In the genomic region with DNA sequence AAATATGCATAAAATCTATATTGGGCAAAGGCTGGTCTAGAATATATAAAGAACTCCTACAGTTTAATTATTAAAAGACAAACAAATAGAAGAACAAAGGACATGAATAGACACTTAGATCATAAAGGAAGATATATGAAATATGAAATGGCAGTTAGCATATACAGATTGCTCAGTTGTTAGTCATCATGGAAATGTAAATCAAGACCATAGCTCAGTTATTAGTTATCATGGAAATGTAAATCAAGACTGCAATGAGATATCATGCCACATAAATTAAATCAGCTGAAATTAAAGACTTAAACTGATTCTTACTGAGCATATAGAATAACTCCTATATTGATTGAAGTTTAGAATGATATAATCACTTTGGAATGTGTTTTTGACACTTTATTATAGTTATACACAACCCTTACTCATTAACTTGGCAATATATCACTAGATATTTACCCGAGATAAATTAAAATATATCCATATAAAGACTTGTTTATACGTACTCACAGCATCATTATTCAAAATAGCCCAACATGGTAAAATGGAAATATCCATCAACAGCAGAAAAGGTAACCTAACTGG, we compare ENCODE assay signal across 2 cellular contexts.
A peak's percentile ranks its signal among the peaks of the same experiment; 100 is the strongest.
TF ChIP-seq lines count a peak whose summit lies in the region.

No MANE protein-coding gene starts in this region.

TF ChIP-seq in A549, 52 proteins besides CTCF, POLR2A, EP300 and RAD21 (continued from another document):
- TF ChIP-seq, protein P1, sequence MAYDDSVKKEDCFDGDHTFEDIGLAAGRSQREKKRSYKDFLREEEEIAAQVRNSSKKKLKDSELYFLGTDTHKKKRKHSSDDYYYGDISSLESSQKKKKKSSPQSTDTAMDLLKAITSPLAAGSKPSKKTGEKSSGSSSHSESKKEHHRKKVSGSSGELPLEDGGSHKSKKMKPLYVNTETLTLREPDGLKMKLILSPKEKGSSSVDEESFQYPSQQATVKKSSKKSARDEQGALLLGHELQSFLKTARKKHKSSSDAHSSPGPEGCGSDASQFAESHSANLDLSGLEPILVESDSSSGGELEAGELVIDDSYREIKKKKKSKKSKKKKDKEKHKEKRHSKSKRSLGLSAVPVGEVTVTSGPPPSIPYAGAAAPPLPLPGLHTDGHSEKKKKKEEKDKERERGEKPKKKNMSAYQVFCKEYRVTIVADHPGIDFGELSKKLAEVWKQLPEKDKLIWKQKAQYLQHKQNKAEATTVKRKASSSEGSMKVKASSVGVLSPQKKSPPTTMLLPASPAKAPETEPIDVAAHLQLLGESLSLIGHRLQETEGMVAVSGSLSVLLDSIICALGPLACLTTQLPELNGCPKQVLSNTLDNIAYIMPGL (CRISPR knock-in tag; IDR thresholded peaks at IDR 0.05; ENCODE audit: borderline replicate concordance) = no peak

TF ChIP-seq in SK-N-SH treated with all-trans-retinoic acid at 6 μM for 48 hours, 23 proteins besides CTCF, POLR2A, EP300 and RAD21 (continued from another document):
- TF ChIP-seq, protein P2, sequence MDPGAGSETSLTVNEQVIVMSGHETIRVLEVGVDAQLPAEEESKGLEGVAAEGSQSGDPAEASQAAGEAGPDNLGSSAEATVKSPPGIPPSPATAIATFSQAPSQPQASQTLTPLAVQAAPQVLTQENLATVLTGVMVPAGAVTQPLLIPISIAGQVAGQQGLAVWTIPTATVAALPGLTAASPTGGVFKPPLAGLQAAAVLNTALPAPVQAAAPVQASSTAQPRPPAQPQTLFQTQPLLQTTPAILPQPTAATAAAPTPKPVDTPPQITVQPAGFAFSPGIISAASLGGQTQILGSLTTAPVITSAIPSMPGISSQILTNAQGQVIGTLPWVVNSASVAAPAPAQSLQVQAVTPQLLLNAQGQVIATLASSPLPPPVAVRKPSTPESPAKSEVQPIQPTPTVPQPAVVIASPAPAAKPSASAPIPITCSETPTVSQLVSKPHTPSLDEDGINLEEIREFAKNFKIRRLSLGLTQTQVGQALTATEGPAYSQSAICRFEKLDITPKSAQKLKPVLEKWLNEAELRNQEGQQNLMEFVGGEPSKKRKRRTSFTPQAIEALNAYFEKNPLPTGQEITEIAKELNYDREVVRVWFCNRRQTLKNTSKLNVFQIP (CRISPR knock-in tag; IDR thresholded peaks at IDR 0.05; ENCODE audit: borderline replicate concordance, low read depth) = no peak
- TF ChIP-seq ZFP3 (CRISPR knock-in tag; IDR thresholded peaks at IDR 0.05) = no peak
- TF ChIP-seq ARNTL (CRISPR knock-in tag; IDR thresholded peaks at IDR 0.05; ENCODE audit: borderline replicate concordance, low read depth) = no peak
- no peak for TF ChIP-seq GLIS3 (CRISPR knock-in tag; IDR thresholded peaks at IDR 0.05)
- TF ChIP-seq ISL1 (CRISPR knock-in tag; IDR thresholded peaks at IDR 0.05) = 0 out of 2 replicates have a peak, but pooled peaks have one; percentile 27
- no peak for TF ChIP-seq ZNF565 (CRISPR knock-in tag; conservative IDR thresholded peaks at IDR 0.05; ENCODE audit: low read depth)
- TF ChIP-seq, protein P3, sequence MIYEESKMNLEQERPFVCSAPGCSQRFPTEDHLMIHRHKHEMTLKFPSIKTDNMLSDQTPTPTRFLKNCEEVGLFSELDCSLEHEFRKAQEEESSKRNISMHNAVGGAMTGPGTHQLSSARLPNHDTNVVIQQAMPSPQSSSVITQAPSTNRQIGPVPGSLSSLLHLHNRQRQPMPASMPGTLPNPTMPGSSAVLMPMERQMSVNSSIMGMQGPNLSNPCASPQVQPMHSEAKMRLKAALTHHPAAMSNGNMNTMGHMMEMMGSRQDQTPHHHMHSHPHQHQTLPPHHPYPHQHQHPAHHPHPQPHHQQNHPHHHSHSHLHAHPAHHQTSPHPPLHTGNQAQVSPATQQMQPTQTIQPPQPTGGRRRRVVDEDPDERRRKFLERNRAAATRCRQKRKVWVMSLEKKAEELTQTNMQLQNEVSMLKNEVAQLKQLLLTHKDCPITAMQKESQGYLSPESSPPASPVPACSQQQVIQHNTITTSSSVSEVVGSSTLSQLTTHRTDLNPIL (CRISPR knock-in tag; IDR thresholded peaks at IDR 0.05; ENCODE audit: low read depth) = no peak
